In the genomic region with DNA sequence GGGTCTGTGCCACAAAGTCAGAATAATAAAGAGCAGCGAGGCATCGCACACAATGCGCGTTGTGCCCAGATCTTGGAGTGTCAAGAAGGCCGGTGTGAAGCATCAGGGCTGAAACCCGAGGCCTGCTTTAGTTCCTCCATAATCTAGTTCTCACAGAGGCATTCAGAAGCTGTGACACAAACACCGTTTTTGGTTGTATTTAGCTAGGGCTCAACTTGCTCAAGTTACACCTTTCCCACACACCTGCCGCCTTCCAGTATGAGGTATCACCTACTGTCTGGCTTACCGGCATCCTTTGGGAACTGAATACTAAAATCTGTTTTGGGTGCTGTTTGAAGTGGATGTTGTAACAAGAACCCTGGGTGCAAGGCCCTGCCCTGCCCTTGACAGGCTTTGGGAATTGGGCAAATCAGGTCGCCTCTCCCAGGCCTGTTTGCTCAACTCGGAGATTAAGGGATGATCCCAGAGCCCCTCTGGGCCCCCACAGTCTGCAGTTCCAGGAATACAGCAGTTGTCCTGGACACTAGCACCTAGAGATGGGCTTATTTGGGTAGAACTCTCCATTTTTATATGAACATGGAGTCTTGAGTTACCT, we compare ENCODE assay signal across 1 cellular context.
TF ChIP-seq lines count a peak whose summit lies in the region.

No MANE protein-coding gene starts in this region.

TF ChIP-seq in GM12878, 131 proteins besides CTCF, POLR2A, EP300 and RAD21:
- TF ChIP-seq ATF7 (IDR thresholded peaks at IDR 0.05; ENCODE audit: low read depth), result no peak
- TF ChIP-seq FOXM1 (IDR thresholded peaks at IDR 0.05; ENCODE audit: low read depth, low read length), result no peak
- no peak for TF ChIP-seq ZNF274 (IDR thresholded peaks at IDR 0.05; ENCODE audit: insufficient read depth, insufficient read length)
- TF ChIP-seq, protein P1, sequence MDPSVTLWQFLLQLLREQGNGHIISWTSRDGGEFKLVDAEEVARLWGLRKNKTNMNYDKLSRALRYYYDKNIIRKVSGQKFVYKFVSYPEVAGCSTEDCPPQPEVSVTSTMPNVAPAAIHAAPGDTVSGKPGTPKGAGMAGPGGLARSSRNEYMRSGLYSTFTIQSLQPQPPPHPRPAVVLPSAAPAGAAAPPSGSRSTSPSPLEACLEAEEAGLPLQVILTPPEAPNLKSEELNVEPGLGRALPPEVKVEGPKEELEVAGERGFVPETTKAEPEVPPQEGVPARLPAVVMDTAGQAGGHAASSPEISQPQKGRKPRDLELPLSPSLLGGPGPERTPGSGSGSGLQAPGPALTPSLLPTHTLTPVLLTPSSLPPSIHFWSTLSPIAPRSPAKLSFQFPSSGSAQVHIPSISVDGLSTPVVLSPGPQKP (IDR thresholded peaks at IDR 0.05; ENCODE audit: low read depth, low read length), result no peak
- TF ChIP-seq TCF12 (IDR thresholded peaks at IDR 0.05; ENCODE audit: low read depth, low read length), result no peak
- no peak for TF ChIP-seq BMI1 (IDR thresholded peaks at IDR 0.05; ENCODE audit: borderline replicate concordance)
- no peak for TF ChIP-seq ZBED1 (IDR thresholded peaks at IDR 0.05; ENCODE audit: borderline replicate concordance)
- TF ChIP-seq SMC3 (IDR thresholded peaks at IDR 0.05; ENCODE audit: borderline replicate concordance, low read length), result no peak
- TF ChIP-seq NFXL1 (IDR thresholded peaks at IDR 0.05; ENCODE audit: borderline replicate concordance), result no peak
- TF ChIP-seq SKIL (IDR thresholded peaks at IDR 0.05; ENCODE audit: low read depth, poor library complexity, severe bottlenecking), result no peak
- TF ChIP-seq RFX5 (IDR thresholded peaks at IDR 0.05; ENCODE audit: low read depth, low read length), result no peak
- no peak for TF ChIP-seq RAD51 (IDR thresholded peaks at IDR 0.05)
- no peak for TF ChIP-seq BHLHE40 (IDR thresholded peaks at IDR 0.05; ENCODE audit: borderline replicate concordance in 1 of 2, low read depth in 2 of 2, low read length in 1 of 2)
- TF ChIP-seq HCFC1 (IDR thresholded peaks at IDR 0.05; ENCODE audit: low read length), result no peak
- TF ChIP-seq IRF4 (IDR thresholded peaks at IDR 0.05; ENCODE audit: low read depth, low read length), result no peak
- TF ChIP-seq CEBPB (IDR thresholded peaks at IDR 0.05; ENCODE audit: borderline replicate concordance in 1 of 2, low read depth in 2 of 2, low read length in 2 of 2), result no peak
- no peak for TF ChIP-seq PKNOX1 (IDR thresholded peaks at IDR 0.05)
- no peak for TF ChIP-seq RUNX3 (IDR thresholded peaks at IDR 0.05; ENCODE audit: low read length)
- TF ChIP-seq, protein P2, sequence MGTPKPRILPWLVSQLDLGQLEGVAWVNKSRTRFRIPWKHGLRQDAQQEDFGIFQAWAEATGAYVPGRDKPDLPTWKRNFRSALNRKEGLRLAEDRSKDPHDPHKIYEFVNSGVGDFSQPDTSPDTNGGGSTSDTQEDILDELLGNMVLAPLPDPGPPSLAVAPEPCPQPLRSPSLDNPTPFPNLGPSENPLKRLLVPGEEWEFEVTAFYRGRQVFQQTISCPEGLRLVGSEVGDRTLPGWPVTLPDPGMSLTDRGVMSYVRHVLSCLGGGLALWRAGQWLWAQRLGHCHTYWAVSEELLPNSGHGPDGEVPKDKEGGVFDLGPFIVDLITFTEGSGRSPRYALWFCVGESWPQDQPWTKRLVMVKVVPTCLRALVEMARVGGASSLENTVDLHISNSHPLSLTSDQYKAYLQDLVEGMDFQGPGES (IDR thresholded peaks at IDR 0.05), result no peak
